ENCODE assay signal across 25 cellular contexts in genomic region chr6:63213325-63213724, GRCh38. TPM values are rescaled to one million over a fixed set of nuclear protein-coding genes. Genes with fewer than 3 reads are reported as not detected.
"Had no signal": no experiment of that assay in that cellular context is flagged by ENCODE, and none has a peak within 500 bp of the region (broad histone marks: within the 10 kb centered on the region; RNA-seq: fewer than 3 reads in every experiment).

No MANE protein-coding gene starts in this region.

- H3K36me3 ChIP-seq: left ventricle myocardium inferior, pancreas, prostate gland, sigmoid colon, spleen, suprapubic skin, thoracic aorta, tibial artery, upper lobe of right lung had no signal

- H3K4me3 ChIP-seq: left ventricle myocardium inferior, lung, pancreas, prostate gland, sigmoid colon, spleen, suprapubic skin, thoracic aorta, tibial artery, upper lobe of right lung had no signal

- DNase-seq: islet precursor cell; left ventricle myocardium inferior; naive thymus-derived CD8-positive, alpha-beta T cell; nucleus accumbens; pancreas; posterior cingulate gyrus; retina; right cardiac atrium; sigmoid colon; small intestine; spleen; stimulated activated CD4-positive, alpha-beta T cell treated with anti-CD3 and anti-CD28 coated beads, Interleukin-4, amount 100 ng/mL, for 24 hours; stimulated activated naive CD4-positive, alpha-beta T cell; tibial artery; trophoblast cell; upper lobe of right lung had no signal

- H3K9me3 ChIP-seq: prostate gland, thoracic aorta had no signal

- H3K27me3 ChIP-seq: pancreas, sigmoid colon, spleen, suprapubic skin, tibial artery, upper lobe of right lung had no signal

- H3K4me1 ChIP-seq: left ventricle myocardium inferior, pancreas, prostate gland, sigmoid colon, spleen, suprapubic skin, tibial artery, upper lobe of right lung had no signal

- H3K4me3 Mint-ChIP-seq: memory B cell; naive thymus-derived CD8-positive, alpha-beta T cell; nephron; neural crest cell; stimulated activated effector memory CD8-positive, alpha-beta T cell treated with anti-CD3 and anti-CD28 coated beads, Interleukin-12 subunit alpha, Interleukin-12 subunit beta, amount 100 ng/mL, for 72 hours; stimulated activated naive CD8-positive, alpha-beta T cell treated with anti-CD3 and anti-CD28 coated beads, Interleukin-15, Interleukin-2, amounts not matched to agents 100 ng/mL and 50 ng/mL, for 24 hours had no signal

- H3K4me1 Mint-ChIP-seq: naive thymus-derived CD8-positive, alpha-beta T cell; nephron; neural crest cell; stimulated activated effector memory CD8-positive, alpha-beta T cell treated with anti-CD3 and anti-CD28 coated beads, Interleukin-12 subunit alpha, Interleukin-12 subunit beta, amount 100 ng/mL, for 72 hours had no signal

- H3K27ac ChIP-seq: left ventricle myocardium inferior, pancreas, prostate gland, sigmoid colon, spleen, suprapubic skin, thoracic aorta, tibial artery, upper lobe of right lung had no signal

- H3K27me3 Mint-ChIP-seq: memory B cell; stimulated activated naive CD8-positive, alpha-beta T cell treated with anti-CD3 and anti-CD28 coated beads, Interleukin-15, Interleukin-2, amounts not matched to agents 100 ng/mL and 50 ng/mL, for 24 hours had no signal

- H3K36me3 Mint-ChIP-seq: stimulated activated effector memory CD8-positive, alpha-beta T cell treated with anti-CD3 and anti-CD28 coated beads, Interleukin-12 subunit alpha, Interleukin-12 subunit beta, amount 100 ng/mL, for 72 hours had no signal

- H3K27ac Mint-ChIP-seq: memory B cell; naive thymus-derived CD8-positive, alpha-beta T cell; nephron; stimulated activated effector memory CD8-positive, alpha-beta T cell treated with anti-CD3 and anti-CD28 coated beads, Interleukin-12 subunit alpha, Interleukin-12 subunit beta, amount 100 ng/mL, for 72 hours; stimulated activated naive CD8-positive, alpha-beta T cell treated with anti-CD3 and anti-CD28 coated beads, Interleukin-15, Interleukin-2, amounts not matched to agents 100 ng/mL and 50 ng/mL, for 24 hours had no signal

RNA-seq across cellular contexts. Expression of gene FKBP1C, which starts 2.1 kb away (rescaled TPM):
- total RNA-seq: sigmoid colon, thoracic aorta had no signal
